18 cellular contexts compared by ENCODE assay signal in the genomic region with DNA sequence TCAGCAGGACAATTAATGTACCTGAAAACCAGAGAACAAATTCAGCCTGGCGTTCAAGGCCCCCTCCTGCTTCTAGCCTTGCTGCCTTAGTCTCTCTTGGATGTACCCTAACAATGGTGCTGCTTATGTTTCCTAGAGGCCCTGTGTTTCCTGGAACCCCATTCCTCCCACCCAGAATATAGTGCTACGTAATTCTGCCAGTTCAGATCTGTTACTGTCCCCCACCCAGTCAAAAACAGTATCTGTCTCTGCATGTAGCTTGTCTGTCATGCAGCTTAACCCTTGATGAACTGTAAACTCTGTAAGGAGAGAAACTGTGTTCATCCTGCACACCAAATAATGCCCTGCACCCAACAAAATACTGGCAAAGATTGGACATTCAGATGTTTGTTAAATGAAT. TPM values are rescaled to one million over a fixed set of nuclear protein-coding genes. Genes with fewer than 3 reads are reported as not detected.
DNase-seq lines count a peak whose midpoint lies in the region; ATAC-seq and TF ChIP-seq lines count a peak whose summit lies in the region.
"Had no signal": no experiment of that assay in that cellular context is flagged by ENCODE, and none has a peak within 500 bp of the region (broad histone marks: within the 10 kb centered on the region; RNA-seq: fewer than 3 reads in every experiment).

No MANE protein-coding gene starts in this region.

- H3K36me3 ChIP-seq in CD8-positive, alpha-beta T cell (ENCODE audit: insufficient read depth, low read length): no peaks in the 10 kb centered on the region
- H3K36me3 ChIP-seq in Panc1 (ENCODE audit: control insufficient read depth, insufficient read depth, low read length) (peaks cover 5% of the 10 kb centered on the region; the same call in 1 of the 2 replicates), vagina (no peaks in the 10 kb centered on the region), colonic mucosa (no peaks in the 10 kb centered on the region)

- no peak overlapping the region for H3K27ac ChIP-seq in CD8-positive, alpha-beta T cell (ENCODE audit: low read depth, low read length)
- no peak overlapping the region for H3K27ac ChIP-seq in Panc1 (ENCODE audit: low read length)
- peak overlapping the region; percentile 48 for H3K27ac ChIP-seq in vagina
- H3K27ac ChIP-seq in foreskin keratinocyte: no peak overlapping the region
- no peak overlapping the region for H3K27ac ChIP-seq in colonic mucosa
- H3K27ac ChIP-seq: BLaER1 treated with 17β-estradiol and CSF1 and Interleukin-3, amounts not matched to agents 10 nM and 100 nM; GM23248 had no signal

- CTCF ChIA-PET in CD8-positive, alpha-beta T cell (lab: Charles Lee): interaction anchor here (0.7 kb wide), 1 partner anchor 411 kb away, joined by 4 read pairs; no protein-coding TSS in a partner anchor
- CTCF ChIA-PET in Panc1 (lab: Charles Lee): no interaction called here

- H3K36me3 Mint-ChIP-seq in CD8-positive, alpha-beta T cell: peaks cover 37% of the 10 kb centered on the region

- no peak overlapping the region for H3K4me3 Mint-ChIP-seq in CD8-positive, alpha-beta T cell
- H3K4me3 Mint-ChIP-seq: CD8-positive, alpha-beta memory T cell had no signal

- no peak for DNase-seq in CD8-positive, alpha-beta T cell
- DNase-seq in Panc1 (ENCODE audit: low read depth, low spot score) (no peak), erythroblast (lab: John Stamatoyannopoulos, UW) (peak; percentile 74 to 81), vagina (ENCODE audit: extremely low spot score in 2 of 2) (no peak), foreskin keratinocyte (no peak), NCI-H510A (lab: John Stamatoyannopoulos, UW) (no peak), colonic mucosa (no peak)
- DNase-seq: 8988T; CD8-positive, alpha-beta memory T cell; COR-L47; DMS 273 treated with DMSO at 0.1 percent for 48 hours; DMS53; DND-41; EL; GM23248; HCEC 1CT had no signal

- no peak overlapping the region for H3K4me3 ChIP-seq in CD8-positive, alpha-beta T cell (ENCODE audit: low read depth, low read length)
- no peak overlapping the region for H3K4me3 ChIP-seq in Panc1 (ENCODE audit: low read depth in 2 of 2, low read length in 2 of 2)
- H3K4me3 ChIP-seq in vagina: no peak overlapping the region
- no peak overlapping the region for H3K4me3 ChIP-seq in colonic mucosa
- H3K4me3 ChIP-seq: BLaER1 treated with 17β-estradiol and CSF1 and Interleukin-3, amounts not matched to agents 10 nM and 100 nM; GM12878; GM23248 had no signal

- POLR2A ChIA-PET in CD8-positive, alpha-beta T cell (lab: Charles Lee): interaction anchor here (0.6 kb wide), 1 partner anchor 1517 kb away, joined by 5 read pairs; no protein-coding TSS in a partner anchor
- POLR2A ChIA-PET in Panc1 (lab: Charles Lee): interaction anchor here (0.7 kb wide), 1 partner anchor 1448 kb away, joined by 6 read pairs; no protein-coding TSS in a partner anchor

- peak overlapping the region; percentile 21 for H3K27ac Mint-ChIP-seq in CD8-positive, alpha-beta T cell
- H3K27ac Mint-ChIP-seq: CD8-positive, alpha-beta memory T cell had no signal

- H3K4me1 ChIP-seq in CD8-positive, alpha-beta T cell (ENCODE audit: insufficient read depth, low read length): no peaks in the 10 kb centered on the region
- H3K4me1 ChIP-seq in Panc1 (ENCODE audit: control insufficient read depth, insufficient read depth, low read length): peaks cover 14% of the 10 kb centered on the region
- peaks cover 33% of the 10 kb centered on the region for H3K4me1 ChIP-seq in vagina
- H3K4me1 ChIP-seq in foreskin keratinocyte: peaks cover 8% of the 10 kb centered on the region
- H3K4me1 ChIP-seq in colonic mucosa: no peaks in the 10 kb centered on the region

- intact Hi-C loops in CD8-positive, alpha-beta T cell (cut with DNase I, micrococcal nuclease): no loop called here
- intact Hi-C loops in Panc1 (cut with micrococcal nuclease; ENCODE audit: unreplicated experiment) (loop anchor here (10.0 kb wide), 1 partner anchor 123 kb away; no protein-coding TSS in a partner anchor), vagina (cut with DNase I) (loop anchor here (10.0 kb wide), 1 partner anchor 107 kb away; no protein-coding TSS in a partner anchor), colonic mucosa (cut with DNase I) (loop anchor here (10.0 kb wide), 2 partner anchors 107 to 153 kb away; a partner anchor contains a TSS)

- TF ChIP-seq POLR2A in erythroblast (IDR thresholded peaks at IDR 0.05; ENCODE audit: low read length): no peak
- TF ChIP-seq POLR2A in vagina (IDR thresholded peaks at IDR 0.05): no peak

- TF ChIP-seq CTCF in CD8-positive, alpha-beta T cell (IDR thresholded peaks at IDR 0.05): no peak
- TF ChIP-seq CTCF in Panc1 (IDR thresholded peaks at IDR 0.05) (no peak), vagina (IDR thresholded peaks at IDR 0.05) (no peak), foreskin keratinocyte (conservative IDR thresholded peaks at IDR 0.05) (no peak), colonic mucosa (IDR thresholded peaks at IDR 0.05) (no peak)

- peaks cover 9% of the 10 kb centered on the region for H3K4me1 Mint-ChIP-seq in CD8-positive, alpha-beta T cell (ENCODE audit: low read depth)

- in situ Hi-C loops in Panc1 (cut with HindIII; ENCODE audit: low pct_unique_long_range_greater_than_20kb, low sequenced_read_pairs): no loop called here

- H3K27me3 ChIP-seq in CD8-positive, alpha-beta T cell (ENCODE audit: insufficient read depth, low read length): no peaks in the 10 kb centered on the region
- H3K27me3 ChIP-seq in Panc1 (ENCODE audit: control insufficient read depth, insufficient read depth, low read length) (no peaks in the 10 kb centered on the region), vagina (no peaks in the 10 kb centered on the region), foreskin keratinocyte (no peaks in the 10 kb centered on the region), colonic mucosa (no peaks in the 10 kb centered on the region)
- H3K27me3 ChIP-seq: BLaER1 treated with 17β-estradiol and CSF1 and Interleukin-3, amounts not matched to agents 10 nM and 100 nM had no signal

- H3K9ac ChIP-seq in colonic mucosa (ENCODE audit: low read depth in 2 of 2, low read length in 2 of 2): no peak overlapping the region
- H3K9ac ChIP-seq: BLaER1 treated with 17β-estradiol and CSF1 and Interleukin-3, amounts not matched to agents 10 nM and 100 nM; GM23248 had no signal

- ATAC-seq in CD8-positive, alpha-beta T cell: no peak
- ATAC-seq in Panc1 (0 out of 2 replicates have a peak, but pooled peaks have one; percentile 45), foreskin keratinocyte (no peak)
- ATAC-seq: GM12878 had no signal

- no peaks in the 10 kb centered on the region for H3K9me3 ChIP-seq in CD8-positive, alpha-beta T cell (ENCODE audit: low read length)
- no peaks in the 10 kb centered on the region for H3K9me3 ChIP-seq in Panc1 (ENCODE audit: control insufficient read depth, insufficient read depth, low read depth, low read length)
- H3K9me3 ChIP-seq in vagina: no peaks in the 10 kb centered on the region
- no peaks in the 10 kb centered on the region for H3K9me3 ChIP-seq in colonic mucosa
- H3K9me3 ChIP-seq: BLaER1 treated with 17β-estradiol and CSF1 and Interleukin-3, amounts not matched to agents 10 nM and 100 nM had no signal

- no TSS peak for BruUV-seq in Panc1 (replicated peaks; lab: Mats Ljungman, UMichigan)

- no peaks in the 10 kb centered on the region for H3K9me3 Mint-ChIP-seq in CD8-positive, alpha-beta T cell
- H3K9me3 Mint-ChIP-seq: CD8-positive, alpha-beta memory T cell had no signal

- H3K27me3 Mint-ChIP-seq in CD8-positive, alpha-beta T cell (ENCODE audit: low read depth): no peaks in the 10 kb centered on the region
- H3K27me3 Mint-ChIP-seq: CD8-positive, alpha-beta memory T cell had no signal

RNA-seq across cellular contexts. Expression of a gene that starts 6.8 kb away (rescaled TPM):
- 10 to 100 TPM; 13.4 to 14.5 TPM for total RNA-seq in CD8-positive, alpha-beta T cell
- 90.5 TPM for total RNA-seq in Panc1 (2021; ENCODE audit: unreplicated experiment)
- polyA plus RNA-seq in Panc1 (2012; ENCODE audit: insufficient read length): 23.1 TPM
- total RNA-seq in vagina: 103 TPM
- 13.6 and 14.5 TPM in 2 replicates for total RNA-seq in foreskin keratinocyte
- 2.1 and 2.5 TPM in 2 replicates for polyA plus RNA-seq in foreskin keratinocyte
- 10 to 100 TPM; 31.4 to 40.3 TPM for total RNA-seq in colonic mucosa

Comparison
In these comparisons a context has a peak if more than half of its experiments do, and no peak if none do; other contexts are left out.
1. DNase-seq: peak in erythroblast (2 of 2); none in CD8-positive, alpha-beta T cell (0 of 7), Panc1 (single experiment), vagina (0 of 2), foreskin keratinocyte (0 of 2), NCI-H510A (single experiment) and colonic mucosa (single experiment).
2. intact Hi-C loops: an anchor here in Panc1 (10.0 kb wide), vagina (10.0 kb wide) and colonic mucosa (10.0 kb wide); none called in CD8-positive, alpha-beta T cell.